ENCODE assay signal across 8 cellular contexts in the genomic region with DNA sequence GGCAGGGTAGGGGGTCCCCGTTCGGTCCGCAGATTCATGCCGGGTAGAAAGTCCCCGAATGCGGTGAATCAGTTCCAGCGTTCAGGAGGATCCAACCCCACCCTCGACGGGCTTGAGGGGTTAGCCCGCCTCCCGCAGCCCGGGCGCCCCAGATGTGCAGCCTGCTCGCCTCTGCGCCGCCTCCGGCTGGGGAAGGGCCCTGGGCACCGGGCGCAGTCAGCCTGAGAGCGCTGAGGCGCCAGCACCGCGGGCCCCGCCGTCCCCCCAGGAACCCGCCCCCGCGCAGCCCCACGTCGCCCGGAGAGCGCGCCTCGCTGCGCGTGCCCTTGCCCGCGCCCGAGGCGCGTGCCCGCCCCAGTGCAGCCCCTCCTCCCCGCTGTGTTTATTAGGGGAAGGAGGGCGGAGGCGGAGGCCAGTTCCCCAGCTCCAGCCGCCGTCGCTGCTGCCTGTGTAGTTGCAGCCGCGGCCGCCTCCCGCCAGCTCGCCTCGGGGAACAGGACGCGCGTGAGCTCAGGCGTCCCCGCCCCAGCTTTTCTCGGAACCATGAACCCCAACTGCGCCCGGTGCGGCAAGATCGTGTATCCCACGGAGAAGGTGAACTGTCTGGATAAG. TPM values are rescaled to one million over a fixed set of nuclear protein-coding genes. Genes with fewer than 3 reads are reported as not detected.
DNase-seq lines count a peak whose midpoint lies in the region; ATAC-seq and TF ChIP-seq lines count a peak whose summit lies in the region.

A gene with protein sequence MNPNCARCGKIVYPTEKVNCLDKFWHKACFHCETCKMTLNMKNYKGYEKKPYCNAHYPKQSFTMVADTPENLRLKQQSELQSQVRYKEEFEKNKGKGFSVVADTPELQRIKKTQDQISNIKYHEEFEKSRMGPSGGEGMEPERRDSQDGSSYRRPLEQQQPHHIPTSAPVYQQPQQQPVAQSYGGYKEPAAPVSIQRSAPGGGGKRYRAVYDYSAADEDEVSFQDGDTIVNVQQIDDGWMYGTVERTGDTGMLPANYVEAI (plus strand): TSS at position 412 of the 612 bp plus-strand sequence. CDS start 132 bp downstream, at position 544.

- peaks cover 23% of the 10 kb centered on the region for H4K20me1 ChIP-seq in neural progenitor cell (ENCODE audit: low read depth)

- H3K4me1 Mint-ChIP-seq in neural progenitor cell, result peaks cover 47% of the 10 kb centered on the region

- H3K27ac Mint-ChIP-seq in neural progenitor cell, result peak within 1 kb of the TSS; percentile 98

- H3K9me3 Mint-ChIP-seq in neural progenitor cell, result peaks cover 10% of the 10 kb centered on the region

- H3K9ac ChIP-seq in neural progenitor cell, result peak within 1 kb of the TSS; percentile 76

- peak within 1 kb of the TSS; percentile 97 for H3K4me3 Mint-ChIP-seq in neural progenitor cell

- H3K36me3 ChIP-seq in SJCRH30, result no peaks in the 10 kb centered on the region
- no peaks in the 10 kb centered on the region for H3K36me3 ChIP-seq in neural progenitor cell

- TF ChIP-seq CTCF in LNCaP clone FGC (IDR thresholded peaks at IDR 0.05; ENCODE audit: control insufficient read depth, extremely low read depth, insufficient read depth) (no peak), foreskin fibroblast (IDR thresholded peaks at IDR 0.05; ENCODE audit: low read depth, low read length) (no peak), neural progenitor cell (IDR thresholded peaks at IDR 0.05) (no peak)

- DNase-seq in DMS79 (lab: John Stamatoyannopoulos, UW) (peak; percentile 47), LNCaP clone FGC (ENCODE audit: low read depth) (no peak), SJCRH30 (peak; percentile 87 to 90), activated gamma-delta T cell treated with Interleukin-2 at 50 U/mL for 16 hours (peak; percentile 87), foreskin fibroblast (peak; percentile 95 to 98), neural progenitor cell (ENCODE audit: low spot score) (peak; percentile 94), stromal cell of bone marrow (ENCODE audit: low read depth) (peak; percentile 73)

- H3K9me3 ChIP-seq in SJCRH30 (replicated peaks), result no peaks in the 10 kb centered on the region
- H3K9me3 ChIP-seq in neural progenitor cell (ENCODE audit: low read depth), result no peaks in the 10 kb centered on the region

- peaks cover 5% of the 10 kb centered on the region for H3K36me3 Mint-ChIP-seq in neural progenitor cell

- H3K4me2 ChIP-seq in neural progenitor cell, result peak within 1 kb of the TSS; percentile 87

- H3F3A ChIP-seq in neural progenitor cell (ENCODE audit: low read depth), result peaks cover 24% of the 10 kb centered on the region

- peak within 1 kb of the TSS; percentile 92 for H2AFZ ChIP-seq in neural progenitor cell (replicated peaks)

- H3K27me3 ChIP-seq in SJCRH30, result no peaks in the 10 kb centered on the region
- H3K27me3 ChIP-seq in neural progenitor cell, result peaks cover 12% of the 10 kb centered on the region

- H3K4me3 ChIP-seq in LNCaP clone FGC (ENCODE audit: low read depth, low read length), result peak within 1 kb of the TSS; percentile 99
- H3K4me3 ChIP-seq in SJCRH30, result peak within 1 kb of the TSS; percentile 86
- H3K4me3 ChIP-seq in foreskin fibroblast (ENCODE audit: low read depth in 1 of 2, low read length in 2 of 2), result peak within 1 kb of the TSS; percentile 99
- H3K4me3 ChIP-seq in neural progenitor cell, result peak within 1 kb of the TSS; percentile 93

- ATAC-seq in GM21737 (IDR thresholded peaks at IDR 0.05; ENCODE audit: unreplicated experiment), result peak; percentile 35

- peaks cover 7% of the 10 kb centered on the region; the same call in 1 of the 2 replicates for H3K4me1 ChIP-seq in SJCRH30
- H3K4me1 ChIP-seq in neural progenitor cell, result peaks cover 9% of the 10 kb centered on the region

- peaks cover 45% of the 10 kb centered on the region for H3K79me2 ChIP-seq in neural progenitor cell (ENCODE audit: low read depth)

- H3K27me3 Mint-ChIP-seq in neural progenitor cell (ENCODE audit: insufficient read depth, low read depth), result peaks cover 31% of the 10 kb centered on the region

- H3K27ac ChIP-seq in SJCRH30, result peak within 1 kb of the TSS; percentile 76
- peak within 1 kb of the TSS; percentile 67 for H3K27ac ChIP-seq in neural progenitor cell

RNA-seq across cellular contexts. Expression of the gene that starts here (rescaled TPM):
- total RNA-seq in SJCRH30 (2014; rRNA removed; shearing (Covaris generic)), result 36.7 and 38.8 TPM in 2 replicates
- total RNA-seq in neural progenitor cell (ENCODE audit: low replicate concordance), result 45.2 and 85.1 TPM in 2 replicates
